In genomic region chr17:19645608-19646250, GRCh38 we compare ENCODE assay signal across 8 cellular contexts. TPM values are rescaled to one million over a fixed set of nuclear protein-coding genes. Genes with fewer than 3 reads are reported as not detected.
A peak's percentile ranks its signal among the peaks of the same experiment; 100 is the strongest.
DNase-seq lines count a peak whose midpoint lies in the region; ATAC-seq, FAIRE-seq and TF ChIP-seq lines count a peak whose summit lies in the region.

No MANE protein-coding gene starts in this region.

- DNase-seq in AG08396 (ENCODE audit: low spot score): peak; percentile 29
- DNase-seq in HCEC 1CT: peak; percentile 45
- DNase-seq in T-helper 1 cell: peak in 3 of 5 donors; percentile 14 to 57 (median 36)
- DNase-seq in K562 (ENCODE audit: extremely low read depth in 1 of 4, low spot score in 3 of 4): peak; percentile 32 to 36 (median 35)
- DNase-seq in lower lobe of right lung: peak; percentile 58
- DNase-seq in stimulated activated naive B cell treated with anti-CD40 and anti-IgM and Interleukin-4, amounts not matched to agents 10 μg/mL and 1 μg/mL and 100 μg/mL, for 72 hours: peak; percentile 17
- DNase-seq in NCI-H2196 (lab: John Stamatoyannopoulos, UW; ENCODE audit: unreplicated experiment): no peak
- DNase-seq in urothelium cell line (ENCODE audit: low spot score): no peak

- BruUV-seq in K562 (replicated peaks; lab: Mats Ljungman, UMichigan): no TSS peak

- H3K9me3 ChIP-seq in K562 (replicated peaks; ENCODE audit: control insufficient read depth, insufficient read depth, low read depth, low read length) (no peaks in the 10 kb centered on the region), lower lobe of right lung (no peaks in the 10 kb centered on the region)

- TF ChIP-seq POLR2A in K562 (conservative IDR thresholded peaks at IDR 0.05): no peak

- CTCF ChIA-PET in K562 (lab: Yijun Ruan, JAX; ENCODE audit: low intra/inter-chr PET ratio): no interaction called here

- H4K20me1 ChIP-seq in K562 (replicated peaks; ENCODE audit: control insufficient read depth, insufficient read depth, low read length): no peaks in the 10 kb centered on the region

- TF ChIP-seq CTCF in K562 (IDR thresholded peaks at IDR 0.05 in 2 of 3, conservative IDR thresholded peaks at IDR 0.05 in 1 of 3; ENCODE audit: insufficient read depth in 2 of 3, low read depth in 1 of 3, low read length in 3 of 3): peak; percentile 36 to 60 (median 55); a peak in 5 of 6 replicates
- TF ChIP-seq CTCF in lower lobe of right lung (IDR thresholded peaks at IDR 0.05): peak; percentile 59

- 0% methylated on average over 8 of the region's 8 CpGs for WGBS in K562 (ENCODE audit: insufficient coverage, low coverage, missing lambda C conversion rate)

- H3K36me3 ChIP-seq in K562 (ENCODE audit: control insufficient read depth, insufficient read depth, low read length) (no peaks in the 10 kb centered on the region), lower lobe of right lung (no peaks in the 10 kb centered on the region)

- FAIRE-seq in K562 (lab: Jason Lieb, UNC) (no peak), urothelium cell line (lab: Jason Lieb, UNC) (no peak)

- no peaks in the 10 kb centered on the region for H3K36me3 Mint-ChIP-seq in stimulated activated naive B cell treated with anti-CD40 and anti-IgM and Interleukin-4, amounts not matched to agents 10 μg/mL and 1 μg/mL and 100 μg/mL, for 72 hours

- no peak overlapping the region for H3K27ac ChIP-seq in K562 (ENCODE audit: extremely low read depth, low read depth, low read length)
- no peak overlapping the region for H3K27ac ChIP-seq in lower lobe of right lung

- no peak overlapping the region for H3K4me3 Mint-ChIP-seq in stimulated activated naive B cell treated with anti-CD40 and anti-IgM and Interleukin-4, amounts not matched to agents 10 μg/mL and 1 μg/mL and 100 μg/mL, for 72 hours

- intact Hi-C loops in K562 (cut with micrococcal nuclease): loop anchor here (1.0 kb wide), 1 partner anchor 131 kb away; no protein-coding TSS in a partner anchor
- intact Hi-C loops in lower lobe of right lung (cut with DNase I): no loop called here

- no peak overlapping the region for H3K4me2 ChIP-seq in K562 (ENCODE audit: insufficient read depth, low read length)

- no peaks in the 10 kb centered on the region for H3K9me1 ChIP-seq in K562 (ENCODE audit: control insufficient read depth, insufficient read depth, low read length)

- H3K4me1 ChIP-seq in K562 (replicated peaks in 1 of 2; ENCODE audit: control insufficient read depth in 2 of 2, insufficient read depth in 2 of 2, low read length in 2 of 2) (peaks cover 0 to 13% of the 10 kb centered on the region in 2 experiments; a peak in 2 of 5 replicates), lower lobe of right lung (peaks cover 29% of the 10 kb centered on the region)

- POLR2A ChIA-PET in K562 (lab: Yijun Ruan, JAX): no interaction called here

- TF ChIP-seq EP300 in K562 (IDR thresholded peaks at IDR 0.05; ENCODE audit: low read length): no peak

- H3K9me3 Mint-ChIP-seq in stimulated activated naive B cell treated with anti-CD40 and anti-IgM and Interleukin-4, amounts not matched to agents 10 μg/mL and 1 μg/mL and 100 μg/mL, for 72 hours: no peaks in the 10 kb centered on the region

- in situ Hi-C loops in K562 (cut with MboI): no loop called here

- H3K27me3 Mint-ChIP-seq in stimulated activated naive B cell treated with anti-CD40 and anti-IgM and Interleukin-4, amounts not matched to agents 10 μg/mL and 1 μg/mL and 100 μg/mL, for 72 hours: peaks cover 6 to 10% of the 10 kb centered on the region in 2 donors

- H2AFZ ChIP-seq in K562 (ENCODE audit: low read depth, low read length): no peak overlapping the region

- peak; percentile 71 for ATAC-seq in K562
- ATAC-seq in lower lobe of right lung: no peak
- ATAC-seq in stimulated activated naive B cell treated with anti-CD40 and anti-IgM and Interleukin-4, amounts not matched to agents 10 μg/mL and 1 μg/mL and 100 μg/mL, for 72 hours (replicated peaks): no peak

- no peaks in the 10 kb centered on the region for H3K79me2 ChIP-seq in K562 (ENCODE audit: control insufficient read depth, insufficient read depth, low read length)

- H3K4me1 Mint-ChIP-seq in stimulated activated naive B cell treated with anti-CD40 and anti-IgM and Interleukin-4, amounts not matched to agents 10 μg/mL and 1 μg/mL and 100 μg/mL, for 72 hours: peaks cover 19 to 38% of the 10 kb centered on the region in 2 donors

- H3K4me3 ChIP-seq in K562 (no peak overlapping the region), lower lobe of right lung (no peak overlapping the region)

- peak in 1 of 2 experiments; percentile 41; a peak in 2 of 4 replicates for TF ChIP-seq RAD21 in K562 (CRISPR knock-in tag; conservative IDR thresholded peaks at IDR 0.05 in 1 of 2, IDR thresholded peaks at IDR 0.05 in 1 of 2)

- H3K27me3 ChIP-seq in K562 (ENCODE audit: control insufficient read depth in 2 of 2, insufficient read depth in 2 of 2, low read length in 2 of 2): peaks cover 2 to 17% of the 10 kb centered on the region in 2 experiments; a peak in 3 of 5 replicates
- H3K27me3 ChIP-seq in lower lobe of right lung (ENCODE audit: low read depth): no peaks in the 10 kb centered on the region

- H3K27ac Mint-ChIP-seq in stimulated activated naive B cell treated with anti-CD40 and anti-IgM and Interleukin-4, amounts not matched to agents 10 μg/mL and 1 μg/mL and 100 μg/mL, for 72 hours: no peak overlapping the region

- H3K9ac ChIP-seq in K562 (ENCODE audit: insufficient read depth in 1 of 2, low read depth in 2 of 2, low read length in 2 of 2): no peak overlapping the region

TF ChIP-seq in K562, 482 proteins besides CTCF, POLR2A, EP300 and RAD21:
- TF ChIP-seq, protein P1, sequence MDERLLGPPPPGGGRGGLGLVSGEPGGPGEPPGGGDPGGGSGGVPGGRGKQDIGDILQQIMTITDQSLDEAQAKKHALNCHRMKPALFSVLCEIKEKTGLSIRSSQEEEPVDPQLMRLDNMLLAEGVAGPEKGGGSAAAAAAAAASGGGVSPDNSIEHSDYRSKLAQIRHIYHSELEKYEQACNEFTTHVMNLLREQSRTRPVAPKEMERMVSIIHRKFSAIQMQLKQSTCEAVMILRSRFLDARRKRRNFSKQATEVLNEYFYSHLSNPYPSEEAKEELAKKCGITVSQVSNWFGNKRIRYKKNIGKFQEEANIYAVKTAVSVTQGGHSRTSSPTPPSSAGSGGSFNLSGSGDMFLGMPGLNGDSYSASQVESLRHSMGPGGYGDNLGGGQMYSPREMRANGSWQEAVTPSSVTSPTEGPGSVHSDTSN (CRISPR knock-in tag; IDR thresholded peaks at IDR 0.05; ENCODE audit: low read depth): no peak
- TF ChIP-seq, protein P1 (tag; conservative IDR thresholded peaks at IDR 0.05; ENCODE audit: low read depth): peak; percentile 57
- TF ChIP-seq MEIS2 (IDR thresholded peaks at IDR 0.05; ENCODE audit: partially characterized antibody) (peak; percentile 38), TCF7L2 (IDR thresholded peaks at IDR 0.05; ENCODE audit: low read depth, low read length) (no peak), ZNF507 (tag; conservative IDR thresholded peaks at IDR 0.05) (no peak), HNRNPUL1 (IDR thresholded peaks at IDR 0.05; ENCODE audit: low read length) (no peak), MEF2D (tag; conservative IDR thresholded peaks at IDR 0.05; ENCODE audit: low read depth) (0 out of 2 replicates have a peak, but pooled peaks have one; percentile 48)
- TF ChIP-seq, protein P2, sequence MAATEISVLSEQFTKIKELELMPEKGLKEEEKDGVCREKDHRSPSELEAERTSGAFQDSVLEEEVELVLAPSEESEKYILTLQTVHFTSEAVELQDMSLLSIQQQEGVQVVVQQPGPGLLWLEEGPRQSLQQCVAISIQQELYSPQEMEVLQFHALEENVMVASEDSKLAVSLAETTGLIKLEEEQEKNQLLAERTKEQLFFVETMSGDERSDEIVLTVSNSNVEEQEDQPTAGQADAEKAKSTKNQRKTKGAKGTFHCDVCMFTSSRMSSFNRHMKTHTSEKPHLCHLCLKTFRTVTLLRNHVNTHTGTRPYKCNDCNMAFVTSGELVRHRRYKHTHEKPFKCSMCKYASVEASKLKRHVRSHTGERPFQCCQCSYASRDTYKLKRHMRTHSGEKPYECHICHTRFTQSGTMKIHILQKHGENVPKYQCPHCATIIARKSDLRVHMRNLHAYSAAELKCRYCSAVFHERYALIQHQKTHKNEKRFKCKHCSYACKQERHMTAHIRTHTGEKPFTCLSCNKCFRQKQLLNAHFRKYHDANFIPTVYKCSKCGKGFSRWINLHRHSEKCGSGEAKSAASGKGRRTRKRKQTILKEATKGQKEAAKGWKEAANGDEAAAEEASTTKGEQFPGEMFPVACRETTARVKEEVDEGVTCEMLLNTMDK (IDR thresholded peaks at IDR 0.05; ENCODE audit: borderline replicate concordance, insufficient read depth, low read depth, low read length, poor library complexity, severe bottlenecking): peak; percentile 3

RNA-seq across cellular contexts. Expression of gene ALDH3A2, which starts 2.8 kb away (rescaled TPM):
- not detected in 2 replicates for total RNA-seq in K562 (2011; cell fraction: chromatin; rRNA removed; ENCODE audit: low replicate concordance)
- total RNA-seq in K562 (2011; cell fraction: nucleolus; rRNA removed): not detected in 2 replicates
- not detected in 2 replicates for total RNA-seq in K562 (2011; cell fraction: nucleoplasm; rRNA removed)
- not detected in 2 replicates for total RNA-seq in K562 (2014; rRNA removed)
- total RNA-seq in K562 (2014; rRNA removed; fragmentation: Illumina TruSeq; extraction: Trizol): 0.18 TPM in 1 of 2 replicates, not detected in the other
- 0.23 TPM in 1 of 2 replicates, not detected in the other for total RNA-seq in K562 (2015; rRNA removed; fragmentation: Illumina TruSeq; extraction: Trizol)
- 0.67 and 0.78 TPM in 2 replicates for total RNA-seq in K562 (2021)
- polyA plus RNA-seq in K562 (2011; rRNA removed): 0.06 and 0.28 TPM in 2 replicates
- polyA plus RNA-seq in K562 (2011; cell fraction: cytosol; rRNA removed): not detected in 2 replicates
- not detected in 2 replicates for polyA plus RNA-seq in K562 (2011; cell fraction: nucleus; rRNA removed)
- polyA plus RNA-seq in K562 (2012): 0.01 and 0.25 TPM in 2 replicates
- not detected in 2 replicates for polyA plus RNA-seq in K562 (2014; fragmentation: Illumina TruSeq; extraction: Trizol)
- under 1 TPM in 1 of 2 experiments, not detected in 1; 0.01 TPM for polyA plus RNA-seq in K562 (2014; fragmentation: Nextera tagmentation; extraction: Ambion mirVana)
- not detected in 2 replicates for polyA plus RNA-seq in K562 (2014; rRNA removed)
- not detected in 2 replicates for polyA minus RNA-seq in K562 (2011; rRNA and poly(A)+ RNA removed)
- not detected in 2 replicates for polyA minus RNA-seq in K562 (2011; cell fraction: cytosol; rRNA and poly(A)+ RNA removed)
- not detected in 2 replicates for polyA minus RNA-seq in K562 (2011; cell fraction: nucleus; rRNA and poly(A)+ RNA removed)
- total RNA-seq in lower lobe of right lung: 115 TPM

Comparison
In these comparisons a context has a peak if more than half of its experiments do, and no peak if none do; other contexts are left out.
1. DNase-seq: peak in AG08396 (single experiment), HCEC 1CT (single experiment), T-helper 1 cell (3 of 5), K562 (4 of 4), lower lobe of right lung (single experiment) and stimulated activated naive B cell treated with anti-CD40 and anti-IgM and Interleukin-4, amounts not matched to agents 10 μg/mL and 1 μg/mL and 100 μg/mL, for 72 hours (single experiment); none in NCI-H2196 (single experiment) and urothelium cell line (single experiment).
2. RNA of gene ALDH3A2, which starts 2.8 kb away (total RNA-seq): 115 TPM in lower lobe of right lung (single experiment); 0.18 to 0.78 TPM in K562; every median in the first group is over 10 times any median in the second.